In the genomic region with DNA sequence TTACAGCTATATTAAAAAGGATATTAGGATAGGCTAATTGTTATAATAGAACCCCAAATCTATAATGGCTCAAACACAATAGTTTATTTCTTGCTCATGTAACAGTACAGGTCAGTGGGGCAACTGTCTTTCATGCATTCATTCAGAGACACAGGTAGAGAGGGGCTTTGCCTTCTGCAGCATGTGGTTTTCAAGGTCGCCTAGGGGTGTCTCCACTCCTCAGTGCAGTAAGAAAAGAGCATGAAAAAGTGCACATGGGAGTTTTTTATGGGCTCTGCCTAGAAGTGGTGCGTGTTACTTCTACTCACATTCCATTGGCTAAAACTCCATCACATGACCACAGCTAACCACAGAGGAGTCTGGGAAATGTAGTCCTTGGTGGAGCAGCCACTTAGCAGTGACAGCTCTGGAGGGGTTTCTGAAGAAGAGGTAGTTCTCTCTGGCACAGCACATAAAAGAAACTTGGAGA, we compare ENCODE assay signal across 8 cellular contexts. TPM values are rescaled to one million over a fixed set of nuclear protein-coding genes. Genes with fewer than 3 reads are reported as not detected.
A peak's percentile ranks its signal among the peaks of the same experiment; 100 is the strongest.
DNase-seq lines count a peak whose midpoint lies in the region; ATAC-seq, FAIRE-seq and TF ChIP-seq lines count a peak whose summit lies in the region.

No MANE protein-coding gene starts in this region.

- H3K36me3 Mint-ChIP-seq in activated naive CD4-positive, alpha-beta T cell treated with anti-CD3 and anti-CD28 coated beads for 36 hours (ENCODE audit: low read depth): no peaks in the 10 kb centered on the region
- no peaks in the 10 kb centered on the region for H3K36me3 Mint-ChIP-seq in progenitor cell of endocrine pancreas (ENCODE audit: insufficient read depth)

- H3K4me3 Mint-ChIP-seq in activated naive CD4-positive, alpha-beta T cell treated with anti-CD3 and anti-CD28 coated beads for 36 hours: no peak overlapping the region
- H3K4me3 Mint-ChIP-seq in progenitor cell of endocrine pancreas (ENCODE audit: low read depth): no peak overlapping the region

- no peak overlapping the region for H3K27ac Mint-ChIP-seq in activated naive CD4-positive, alpha-beta T cell treated with anti-CD3 and anti-CD28 coated beads for 36 hours
- peak overlapping the region; percentile 42 for H3K27ac Mint-ChIP-seq in progenitor cell of endocrine pancreas

- DNase-seq in EL: peak; percentile 79
- DNase-seq in HTR-8/SVneo (ENCODE audit: insufficient read length, low spot score): peak; percentile 61
- DNase-seq in RPMI7951 (ENCODE audit: low read depth): peak; percentile 94
- peak; percentile 70 for DNase-seq in activated naive CD4-positive, alpha-beta T cell treated with anti-CD3 and anti-CD28 coated beads for 36 hours
- peak; percentile 87 for DNase-seq in glomerular endothelial cell (ENCODE audit: extremely low read depth, low read depth, low spot score)
- no peak for DNase-seq in progenitor cell of endocrine pancreas (ENCODE audit: low spot score, unreplicated experiment)
- DNase-seq in cortex of kidney (lab: John Stamatoyannopoulos, UW): no peak

- CTCF ChIA-PET in activated naive CD4-positive, alpha-beta T cell treated with anti-CD3 and anti-CD28 coated beads for 36 hours (lab: Charles Lee): interaction anchor here (0.7 to 2.2 kb wide), 15 partner anchors 9 to 83 kb away, joined by 3 to 16 read pairs (median 4); no protein-coding TSS in a partner anchor

- no peaks in the 10 kb centered on the region for H3K27me3 Mint-ChIP-seq in activated naive CD4-positive, alpha-beta T cell treated with anti-CD3 and anti-CD28 coated beads for 36 hours (ENCODE audit: low read depth)
- no peaks in the 10 kb centered on the region for H3K27me3 Mint-ChIP-seq in progenitor cell of endocrine pancreas

- H3K4me1 Mint-ChIP-seq in activated naive CD4-positive, alpha-beta T cell treated with anti-CD3 and anti-CD28 coated beads for 36 hours (ENCODE audit: low read depth): peaks cover 21% of the 10 kb centered on the region
- H3K4me1 Mint-ChIP-seq in progenitor cell of endocrine pancreas (ENCODE audit: low read depth): peaks cover 34% of the 10 kb centered on the region

- FAIRE-seq in HTR-8/SVneo (lab: Jason Lieb, UNC): no peak

- peak; percentile 31 for TF ChIP-seq CTCF in progenitor cell of endocrine pancreas (IDR thresholded peaks at IDR 0.05; ENCODE audit: unreplicated experiment)

- H3K9me3 Mint-ChIP-seq in activated naive CD4-positive, alpha-beta T cell treated with anti-CD3 and anti-CD28 coated beads for 36 hours: no peaks in the 10 kb centered on the region
- H3K9me3 Mint-ChIP-seq in progenitor cell of endocrine pancreas (ENCODE audit: low read depth): no peaks in the 10 kb centered on the region

- ATAC-seq in GM21447 (IDR thresholded peaks at IDR 0.05; ENCODE audit: unreplicated experiment): peak; percentile 79

- intact Hi-C loops in activated naive CD4-positive, alpha-beta T cell treated with anti-CD3 and anti-CD28 coated beads for 36 hours (cut with micrococcal nuclease): loop anchor here (1.0 to 2.0 kb wide), 6 partner anchors 30 to 183 kb away; no protein-coding TSS in a partner anchor

RNA-seq across cellular contexts. Expression of a gene that starts 1.8 kb away (rescaled TPM):
- 127 and 162 TPM in 2 replicates for total RNA-seq in RPMI7951 (2014; rRNA removed; shearing (Covaris generic))
- 10 to 100 TPM; 16.3 to 18.6 TPM for total RNA-seq in activated naive CD4-positive, alpha-beta T cell treated with anti-CD3 and anti-CD28 coated beads for 36 hours
- total RNA-seq in glomerular endothelial cell (79.4 and 82.7 TPM in 2 replicates), progenitor cell of endocrine pancreas (25.8 and 27.0 TPM in 2 replicates)

Comparison
In these comparisons a context has a peak if more than half of its experiments do, and no peak if none do; other contexts are left out.
1. DNase-seq: peak in EL (single experiment), HTR-8/SVneo (single experiment), RPMI7951 (single experiment), activated naive CD4-positive, alpha-beta T cell treated with anti-CD3 and anti-CD28 coated beads for 36 hours (single experiment) and glomerular endothelial cell (single experiment); none in progenitor cell of endocrine pancreas (single experiment) and cortex of kidney (single experiment).